Comparison of ENCODE assay signal across 1 cellular context in genomic region chr13:94549241-94550029, GRCh38.
TF ChIP-seq lines count a peak whose summit lies in the region.

No MANE protein-coding gene starts in this region.

TF ChIP-seq in WTC11, 78 proteins besides CTCF, POLR2A, EP300 and RAD21 (continued from another document):
- TF ChIP-seq ARID4B (CRISPR knock-in tag; IDR thresholded peaks at IDR 0.05; ENCODE audit: borderline replicate concordance), result 0 out of 2 replicates have a peak, but pooled peaks have one; percentile 44
